Comparison of ENCODE assay signal across 21 cellular contexts in genomic region chr17:81491193-81491592, GRCh38. TPM values are rescaled to one million over a fixed set of nuclear protein-coding genes. Genes with fewer than 3 reads are reported as not detected.
DNase-seq lines count a peak whose midpoint lies in the region; ATAC-seq and TF ChIP-seq lines count a peak whose summit lies in the region.
"Had no signal": no experiment of that assay in that cellular context is flagged by ENCODE, and none has a peak within 500 bp of the region (broad histone marks: within the 10 kb centered on the region; RNA-seq: fewer than 3 reads in every experiment).

No MANE protein-coding gene starts in this region.

- no CpG with 5 or more reads among the region's 5 CpGs for WGBS in IMR-90 (ENCODE audit: extremely low coverage in 2 of 2, insufficient read length in 1 of 2), 2 experiments

- POLR2A ChIA-PET in IMR-90 (lab: Charles Lee; ENCODE audit: unreplicated experiment) = interaction anchor here (1.2 kb wide), 1 partner anchor 20 kb away, joined by 4 read pairs; no protein-coding TSS in a partner anchor
- POLR2A ChIA-PET in Caco-2 (lab: Charles Lee) = no interaction called here

- peaks cover 72% of the 10 kb centered on the region for H3K4me1 ChIP-seq in BLaER1
- H3K4me1 ChIP-seq in IMR-90 (ENCODE audit: control insufficient read depth, insufficient read depth, low read length) = peaks cover 4% of the 10 kb centered on the region; the same call in 1 of the 2 replicates
- peaks cover 40% of the 10 kb centered on the region for H3K4me1 ChIP-seq in SJSA1 (replicated peaks)
- H3K4me1 ChIP-seq in Caco-2 = peaks cover 11% of the 10 kb centered on the region
- H3K4me1 ChIP-seq in GM23338 (ENCODE audit: insufficient read depth) = peaks cover 32% of the 10 kb centered on the region
- H3K4me1 ChIP-seq: parathyroid adenoma had no signal

- H4K20me1 ChIP-seq in BLaER1 = no peaks in the 10 kb centered on the region
- H4K20me1 ChIP-seq in IMR-90 (ENCODE audit: insufficient read depth, low read length) = no peaks in the 10 kb centered on the region
- H4K20me1 ChIP-seq in GM23338 (replicated peaks; ENCODE audit: insufficient read depth) = no peaks in the 10 kb centered on the region

- H3K27me3 ChIP-seq in BLaER1 = no peaks in the 10 kb centered on the region
- H3K27me3 ChIP-seq in IMR-90 (ENCODE audit: control insufficient read depth, insufficient read depth, low read length) = peaks cover 18% of the 10 kb centered on the region
- no peaks in the 10 kb centered on the region for H3K27me3 ChIP-seq in SJSA1 (replicated peaks)
- no peaks in the 10 kb centered on the region for H3K27me3 ChIP-seq in Caco-2 (replicated peaks; ENCODE audit: control insufficient read depth, insufficient read depth, low read length)
- peaks cover 15% of the 10 kb centered on the region for H3K27me3 ChIP-seq in GM23338 (ENCODE audit: insufficient read depth)
- H3K27me3 ChIP-seq: MG63 had no signal

- H3K4me1 Mint-ChIP-seq in Caco-2 (ENCODE audit: low read depth, unreplicated experiment) = peaks cover 16% of the 10 kb centered on the region
- peaks cover 29% of the 10 kb centered on the region for H3K4me1 Mint-ChIP-seq in GM23338

- H3K9me3 ChIP-seq in BLaER1 = no peaks in the 10 kb centered on the region
- H3K9me3 ChIP-seq in IMR-90 (ENCODE audit: control insufficient read depth, insufficient read depth, low read length) = no peaks in the 10 kb centered on the region
- H3K9me3 ChIP-seq in SJSA1 (replicated peaks) = no peaks in the 10 kb centered on the region
- no peaks in the 10 kb centered on the region for H3K9me3 ChIP-seq in Caco-2
- H3K9me3 ChIP-seq: heart right ventricle, MG63 had no signal

- H3K36me3 ChIP-seq in BLaER1 (no peaks in the 10 kb centered on the region), IMR-90 (ENCODE audit: control insufficient read depth, insufficient read depth, low read length) (no peaks in the 10 kb centered on the region), SJSA1 (peaks cover 3% of the 10 kb centered on the region; the same call in 1 of the 2 replicates), Caco-2 (ENCODE audit: control insufficient read depth, insufficient read depth, low read length) (no peaks in the 10 kb centered on the region), GM23338 (ENCODE audit: insufficient read depth) (no peaks in the 10 kb centered on the region)
- H3K36me3 ChIP-seq: heart right ventricle, MG63 had no signal

- no peak overlapping the region for H2BK15ac ChIP-seq in IMR-90 (ENCODE audit: low read depth, low read length)

- no peak overlapping the region for H2BK120ac ChIP-seq in IMR-90 (ENCODE audit: low read depth, low read length)

- BruUV-seq in IMR-90 (replicated peaks; lab: Mats Ljungman, UMichigan) = no TSS peak
- BruUV-seq in Caco-2 (replicated peaks; lab: Mats Ljungman, UMichigan) = no TSS peak

- H3K23ac ChIP-seq in IMR-90 (ENCODE audit: low read depth, low read length) = no peak overlapping the region

- H2AFZ ChIP-seq in IMR-90 (replicated peaks; ENCODE audit: low read length, poor library complexity) (peak overlapping the region; percentile 72), GM23338 (no peak overlapping the region)
- H2AFZ ChIP-seq: parathyroid adenoma had no signal

- H3K4me3 Mint-ChIP-seq in Caco-2 (ENCODE audit: unreplicated experiment) = no peak overlapping the region
- H3K4me3 Mint-ChIP-seq in GM23338 = no peak overlapping the region
- H3K4me3 Mint-ChIP-seq: activated naive CD4-positive, alpha-beta T cell treated with anti-CD3 and anti-CD28 coated beads for 36 hours; B cell; endodermal cell had no signal

- no peak for TF ChIP-seq RAD21 in IMR-90 (IDR thresholded peaks at IDR 0.05; ENCODE audit: low read length)

- H4K91ac ChIP-seq in IMR-90 (ENCODE audit: insufficient read depth, low read depth, low read length) = no peak overlapping the region

- H2BK20ac ChIP-seq in IMR-90 (ENCODE audit: low read depth, low read length) = no peak overlapping the region

- no peaks in the 10 kb centered on the region for H3K9me2 ChIP-seq in GM23338 (ENCODE audit: insufficient read depth)

- H3F3A ChIP-seq in GM23338 (replicated peaks; ENCODE audit: low read depth) = peaks cover 4% of the 10 kb centered on the region

- peak overlapping the region; percentile 23; the same call in 1 of the 2 replicates for H3K9ac ChIP-seq in BLaER1
- H3K9ac ChIP-seq in IMR-90 (ENCODE audit: low read depth, low read length) = no peak overlapping the region
- H3K9ac ChIP-seq: parathyroid adenoma had no signal

- dilution Hi-C loops in IMR-90 (cut with HindIII; ENCODE audit: low sequenced_read_pairs, unreplicated experiment) = no loop called here

- TF ChIP-seq CTCF in IMR-90 (conservative IDR thresholded peaks at IDR 0.05; ENCODE audit: low read depth, low read length) = no peak
- TF ChIP-seq CTCF in Caco-2 (IDR thresholded peaks at IDR 0.05; ENCODE audit: insufficient read depth in 1 of 2, low read depth in 1 of 2, low read length in 1 of 2, severe bottlenecking in 1 of 2, unreplicated experiment in 1 of 2) = no peak
- TF ChIP-seq CTCF in GM23338 (conservative IDR thresholded peaks at IDR 0.05; ENCODE audit: low read depth in 2 of 2) = no peak

- H2AK5ac ChIP-seq in IMR-90 (ENCODE audit: low read depth, low read length) = no peak overlapping the region

- H3K4ac ChIP-seq in IMR-90 (ENCODE audit: low read depth, low read length) = no peak overlapping the region

- H3K14ac ChIP-seq in IMR-90 (replicated peaks; ENCODE audit: low read depth, low read length) = no peak overlapping the region

- H4K8ac ChIP-seq in IMR-90 (ENCODE audit: low read depth in 2 of 2, low read length in 2 of 2) = no peak overlapping the region

- H3K4me2 ChIP-seq in BLaER1 (peak overlapping the region; percentile 96), IMR-90 (ENCODE audit: low read depth, low read length) (no peak overlapping the region), GM23338 (no peak overlapping the region)

- H3K27ac ChIP-seq in BLaER1 (peak overlapping the region; percentile 35; the same call in 1 of the 2 replicates), IMR-90 (ENCODE audit: insufficient read depth, low read length) (no peak overlapping the region), SJSA1 (no peak overlapping the region), GM23338 (ENCODE audit: low read depth) (no peak overlapping the region)
- H3K27ac ChIP-seq: heart right ventricle, parathyroid adenoma had no signal

- H3K4me3 ChIP-seq in BLaER1 (no peak overlapping the region), IMR-90 (ENCODE audit: insufficient read depth, low read depth, low read length) (no peak overlapping the region), SJSA1 (no peak overlapping the region), Caco-2 (ENCODE audit: low read depth, low read length) (no peak overlapping the region), GM23338 (no peak overlapping the region)
- H3K4me3 ChIP-seq: heart right ventricle, lung, MG63 had no signal

- H4K5ac ChIP-seq in IMR-90 (ENCODE audit: low read depth, low read length) = no peak overlapping the region

- H3K79me2 ChIP-seq in GM23338 (replicated peaks; ENCODE audit: insufficient read depth) = no peaks in the 10 kb centered on the region
- H3K79me2 ChIP-seq: parathyroid adenoma had no signal

- H3K9me3 Mint-ChIP-seq in Caco-2 (ENCODE audit: unreplicated experiment) (no peaks in the 10 kb centered on the region), GM23338 (no peaks in the 10 kb centered on the region)
- H3K9me3 Mint-ChIP-seq: activated naive CD4-positive, alpha-beta T cell treated with anti-CD3 and anti-CD28 coated beads for 36 hours; endodermal cell; T-cell had no signal

- H3K27me3 Mint-ChIP-seq in Caco-2 (ENCODE audit: insufficient read depth, unreplicated experiment) (no peaks in the 10 kb centered on the region), GM23338 (ENCODE audit: insufficient read depth, low read depth, poor library complexity) (peaks cover 41% of the 10 kb centered on the region)

- CTCF ChIA-PET in IMR-90 (lab: Yijun Ruan, JAX) (no interaction called here), Caco-2 (lab: Charles Lee) (no interaction called here)

- H3K18ac ChIP-seq in IMR-90 (ENCODE audit: low read depth, low read length) = no peak overlapping the region

- H2BK5ac ChIP-seq in IMR-90 (ENCODE audit: low read depth, low read length, poor library complexity, severe bottlenecking) = no peak overlapping the region

- H3K79me1 ChIP-seq in IMR-90 (ENCODE audit: low read depth in 1 of 2, low read length in 2 of 2) = peaks cover 2 to 3% of the 10 kb centered on the region in 2 experiments; a peak in 2 of 4 replicates

- DNase-seq in IMR-90 = no peak
- DNase-seq in SJSA1 (ENCODE audit: low read depth in 1 of 2, low spot score in 2 of 2) = peak; percentile 67 to 82
- peak; percentile 62 for DNase-seq in left kidney (ENCODE audit: low read depth, low spot score)
- no peak for DNase-seq in Caco-2
- no peak for DNase-seq in GM23338 (ENCODE audit: low spot score)
- no peak for DNase-seq in stimulated activated CD4-positive, alpha-beta T cell treated with anti-CD3 and anti-CD28 coated beads, Interleukin-1b, Interleukin-23, amount 100 ng/mL, for 48 hours
- no peak for DNase-seq in stimulated activated CD4-positive, alpha-beta T cell treated with anti-CD3 and anti-CD28 coated beads, Interleukin-4, amount 100 ng/mL, for 4 hours
- DNase-seq: activated naive CD4-positive, alpha-beta T cell treated with anti-CD3 and anti-CD28 coated beads for 36 hours; activated T-cell treated with anti-CD3 and anti-CD28 coated beads, Interleukin-2, amount 50 U/mL, for 1 hour; aorta; MG63; NCI-H1694 treated with DMSO at 0.1 percent for 48 hours; NCI-H446 treated with DMSO at 0.1 percent for 48 hours; stimulated activated CD4-positive, alpha-beta T cell treated with anti-CD3 and anti-CD28 coated beads, Interleukin-4, amount 100 ng/mL, for 24 hours; T-cell had no signal

- ATAC-seq in IMR-90 (ENCODE audit: low read depth) (no peak), GM23338 (no peak)
- ATAC-seq: heart right ventricle, T-cell had no signal

- peaks cover 2% of the 10 kb centered on the region for H3K9me1 ChIP-seq in IMR-90 (ENCODE audit: insufficient read depth, low read length)

- no peak overlapping the region for H3K56ac ChIP-seq in IMR-90 (ENCODE audit: extremely low read depth, insufficient read depth, low read length)

- in situ Hi-C loops in IMR-90 (cut with MboI; ENCODE audit: low sequenced_read_pairs) = no loop called here

- H3K27ac Mint-ChIP-seq in Caco-2 (ENCODE audit: unreplicated experiment) = no peak overlapping the region
- H3K27ac Mint-ChIP-seq in GM23338 = no peak overlapping the region
- H3K27ac Mint-ChIP-seq: activated naive CD4-positive, alpha-beta T cell treated with anti-CD3 and anti-CD28 coated beads for 36 hours; B cell; endodermal cell; T-cell had no signal

- no peak for TF ChIP-seq POLR2A in IMR-90 (IDR thresholded peaks at IDR 0.05; ENCODE audit: low read depth, low read length)

- H3K36me3 Mint-ChIP-seq in Caco-2 (ENCODE audit: insufficient read depth, unreplicated experiment) = peaks cover 5% of the 10 kb centered on the region
- no peaks in the 10 kb centered on the region for H3K36me3 Mint-ChIP-seq in GM23338 (ENCODE audit: low read depth)
- H3K36me3 Mint-ChIP-seq: T-cell had no signal

- intact Hi-C loops in IMR-90 (cut with micrococcal nuclease) (no loop called here), Caco-2 (cut with micrococcal nuclease; ENCODE audit: unreplicated experiment) (no loop called here)

- H2AK9ac ChIP-seq in IMR-90 (replicated peaks; ENCODE audit: low read depth, low read length, poor library complexity) = peak overlapping the region; percentile 85

RNA-seq across cellular contexts. Expression of gene ACTG1, which starts 21.4 kb away (rescaled TPM):
- total RNA-seq in IMR-90 (2012; rRNA removed) (12,144 and 15,732 TPM in 2 replicates), Caco-2 (2022) (1,436 and 1,933 TPM in 2 replicates)
- polyA plus RNA-seq in IMR-90 (2012; rRNA removed) (10,271 and 10,907 TPM in 2 replicates), GM23338 (2016; fragmentation: Nextera tagmentation; extraction: Ambion mirVana) (1,867 and 1,896 TPM in 2 replicates)
- polyA plus RNA-seq in IMR-90 (2012; cell fraction: cytosol; rRNA removed) = 46,606 and 47,328 TPM in 2 replicates
- 8,917 and 28,399 TPM in 2 replicates for polyA plus RNA-seq in IMR-90 (2012; cell fraction: nucleus; rRNA removed; ENCODE audit: low replicate concordance)
- total RNA-seq in SJSA1 (2014; rRNA removed; shearing (Covaris generic)) = 9,784 and 9,807 TPM in 2 replicates
- total RNA-seq in GM23338 (2014; rRNA removed; shearing (Covaris generic)) = 4,739 and 4,954 TPM in 2 replicates

RNA-seq across cellular contexts. Expression of gene FSCN2, which starts 37.0 kb away (rescaled TPM):
- total RNA-seq in IMR-90 (2012; rRNA removed) = 0.18 and 0.28 TPM in 2 replicates
- polyA plus RNA-seq in IMR-90 (2012; rRNA removed) = 0.84 and 1.1 TPM in 2 replicates
- polyA plus RNA-seq in IMR-90 (2012; cell fraction: cytosol; rRNA removed) = 0.22 and 0.96 TPM in 2 replicates
- polyA plus RNA-seq in IMR-90 (2012; cell fraction: nucleus; rRNA removed; ENCODE audit: low replicate concordance) = 2.6 and 6.7 TPM in 2 replicates
- total RNA-seq in SJSA1 (2014; rRNA removed; shearing (Covaris generic)) = 0.61 and 1.4 TPM in 2 replicates
- 2.1 and 2.9 TPM in 2 replicates for total RNA-seq in Caco-2 (2022)
- total RNA-seq in GM23338 (2014; rRNA removed; shearing (Covaris generic)) = 1.6 TPM in 1 of 2 replicates, not detected in the other
- 0.13 TPM in 1 of 2 replicates, not detected in the other for polyA plus RNA-seq in GM23338 (2016; fragmentation: Nextera tagmentation; extraction: Ambion mirVana)
- total RNA-seq: activated naive CD4-positive, alpha-beta T cell treated with anti-CD3 and anti-CD28 coated beads for 36 hours had no signal

Comparison
In these comparisons a context has a peak if more than half of its experiments do, and no peak if none do; other contexts are left out.
1. DNase-seq: peak in SJSA1 (2 of 2) and left kidney (single experiment); none in IMR-90 (single experiment), Caco-2 (0 of 2), GM23338 (single experiment), stimulated activated CD4-positive, alpha-beta T cell treated with anti-CD3 and anti-CD28 coated beads, Interleukin-1b, Interleukin-23, amount 100 ng/mL, for 48 hours (single experiment) and stimulated activated CD4-positive, alpha-beta T cell treated with anti-CD3 and anti-CD28 coated beads, Interleukin-4, amount 100 ng/mL, for 4 hours (0 of 2).